8 cellular contexts compared by ENCODE assay signal in genomic region chr7:100632951-100633717, GRCh38. TPM values are rescaled to one million over a fixed set of nuclear protein-coding genes. Genes with fewer than 3 reads are reported as not detected.
DNase-seq lines count a peak whose midpoint lies in the region; ATAC-seq and TF ChIP-seq lines count a peak whose summit lies in the region.

No MANE protein-coding gene starts in this region.

- H3K4me3 ChIP-seq in GM08714 (ENCODE audit: low read length) (peak overlapping the region; percentile 14; the same call in 1 of the 2 replicates), adrenal gland (peak overlapping the region in 2 of 4 donors; percentile 40 to 64)

- peak; percentile 66 for ATAC-seq in HG03460 (IDR thresholded peaks at IDR 0.05; ENCODE audit: unreplicated experiment)
- no peak for ATAC-seq in HG03280 (IDR thresholded peaks at IDR 0.05; ENCODE audit: unreplicated experiment)

- 1 to 8% (median 3%) methylated on average over 6 to 72 of the region's 72 CpGs for WGBS in adrenal gland, 4 donors

- TF ChIP-seq POLR2A in adrenal gland (IDR thresholded peaks at IDR 0.05) = no peak

- no peaks in the 10 kb centered on the region for H3K9me3 ChIP-seq in adrenal gland (replicated peaks in 1 of 3)

- intact Hi-C loops in adrenal gland (cut with DNase I) = no loop called here

- H3K27ac ChIP-seq in adrenal gland = no peak overlapping the region

- H3K27me3 ChIP-seq in adrenal gland = no peaks in the 10 kb centered on the region

- peaks cover 8 to 10% of the 10 kb centered on the region in 2 donors for H3K4me1 ChIP-seq in adrenal gland (replicated peaks in 1 of 2)

- DNase-seq in SKM-1 (lab: John Stamatoyannopoulos, UW; ENCODE audit: unreplicated experiment) = peak; percentile 23
- peak in 6 of 7 donors; percentile 48 to 71 (median 56) for DNase-seq in adrenal gland
- peak; percentile 64 for DNase-seq in iPS-NIHi7 (ENCODE audit: extremely low spot score)
- DNase-seq in stimulated activated CD4-positive, alpha-beta T cell treated with anti-CD3 and anti-CD28 coated beads, Interleukin-2, amount 100 ng/mL, for 24 hours = peak; percentile 66 to 76
- no peak for DNase-seq in SHP77 (lab: John Stamatoyannopoulos, UW)

- peak; percentile 17 to 54 (median 34) for TF ChIP-seq CTCF in adrenal gland (IDR thresholded peaks at IDR 0.05)

- H3K36me3 ChIP-seq in adrenal gland (replicated peaks in 1 of 2) = no peaks in the 10 kb centered on the region

RNA-seq across cellular contexts. Expression of gene TFR2, which starts 8.2 kb away (rescaled TPM):
- 1 to 10 TPM in 4 of 8 donors, under 1 TPM in 4; 0.24 to 2.9 (median 1.1) TPM for total RNA-seq in adrenal gland
- 1 to 10 TPM in 2 of 3 donors, under 1 TPM in 1; 0.88 to 2.1 (median 1.1) TPM for polyA plus RNA-seq in adrenal gland

RNA-seq across cellular contexts. Expression of gene MOSPD3, which starts 20.8 kb away (rescaled TPM):
- 10 to 100 TPM; 30.0 to 54.5 (median 38.0) TPM for total RNA-seq in adrenal gland
- polyA plus RNA-seq in adrenal gland = 10 to 100 TPM; 27.3 to 51.9 (median 29.6) TPM

RNA-seq across cellular contexts. Expression of gene ACTL6B, which starts 23.1 kb away (rescaled TPM):
- total RNA-seq in adrenal gland = 1 to 10 TPM in 3 of 8 donors, not detected in 5; 1.9 to 3.8 (median 2.4) TPM
- polyA plus RNA-seq in adrenal gland = 1 to 10 TPM in 2 of 3 donors, under 1 TPM in 1; 0.64 to 5.1 (median 2.5) TPM

RNA-seq across cellular contexts. Expression of gene PCOLCE, which starts 31.0 kb away (rescaled TPM):
- total RNA-seq in adrenal gland = 100 to 1,000 TPM in 2 of 8 donors, 10 to 100 TPM in 6; 42.0 to 369 (median 71.9) TPM
- polyA plus RNA-seq in adrenal gland = 100 to 1,000 TPM in 2 of 3 donors, 10 to 100 TPM in 1; 21.5 to 222 (median 184) TPM

RNA-seq across cellular contexts. Expression of gene GNB2, which starts 40.4 kb away (rescaled TPM):
- total RNA-seq in adrenal gland = 100 to 1,000 TPM; 152 to 365 (median 297) TPM
- 100 to 1,000 TPM; 105 to 139 (median 105) TPM for polyA plus RNA-seq in adrenal gland

Comparison
In these comparisons a context has a peak if more than half of its experiments do, and no peak if none do; other contexts are left out.
1. DNase-seq: peak in SKM-1 (single experiment), adrenal gland (6 of 7), iPS-NIHi7 (single experiment) and stimulated activated CD4-positive, alpha-beta T cell treated with anti-CD3 and anti-CD28 coated beads, Interleukin-2, amount 100 ng/mL, for 24 hours (2 of 2); none in SHP77 (0 of 2).